In the genomic region with DNA sequence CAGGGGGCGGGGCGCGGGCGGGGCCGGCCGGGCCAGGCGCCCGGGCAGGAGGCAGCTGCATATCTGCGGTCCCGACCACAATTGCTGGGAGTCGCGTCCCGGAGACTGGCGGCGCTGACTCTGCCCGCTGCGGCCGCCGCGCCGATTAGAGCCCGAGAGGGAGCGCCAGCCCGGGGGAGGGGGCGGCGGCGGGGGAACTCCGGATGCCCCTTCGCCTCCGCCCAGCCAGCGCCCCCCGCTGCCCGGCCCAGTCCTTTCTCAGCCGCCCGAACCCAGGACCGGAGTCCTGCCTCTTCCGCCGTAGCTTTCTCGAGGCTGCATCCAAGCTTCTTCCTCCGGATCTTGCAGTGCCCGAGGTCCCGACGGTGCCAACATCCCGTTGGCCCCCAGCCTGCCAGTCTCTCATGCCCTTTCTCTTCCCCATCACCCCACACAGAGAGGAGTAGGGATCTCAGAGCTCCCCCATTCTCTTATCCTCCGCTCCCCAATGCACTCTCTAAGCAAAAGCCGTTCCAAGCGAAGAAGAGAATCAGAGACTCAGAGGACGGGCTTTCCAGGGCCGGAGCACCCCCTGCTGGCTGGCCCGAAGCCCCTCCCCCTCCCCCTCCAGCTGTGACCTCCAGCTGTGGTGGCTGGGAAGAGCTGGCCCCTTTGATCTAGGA, we compare ENCODE assay signal across 8 cellular contexts. TPM values are rescaled to one million over a fixed set of nuclear protein-coding genes. Genes with fewer than 3 reads are reported as not detected.
A peak's percentile ranks its signal among the peaks of the same experiment; 100 is the strongest.
DNase-seq lines count a peak whose midpoint lies in the region; ATAC-seq lines count a peak whose summit lies in the region.

No MANE protein-coding gene starts in this region.

- H3K9me3 ChIP-seq in ES-I3 (ENCODE audit: control insufficient read depth, insufficient read depth, low read length): no peaks in the 10 kb centered on the region
- no peaks in the 10 kb centered on the region for H3K9me3 ChIP-seq in mesenchymal stem cell (ENCODE audit: control insufficient read depth, low read length)

- peak overlapping the region; percentile 13 for H2AK5ac ChIP-seq in mesenchymal stem cell (ENCODE audit: low read length, severe bottlenecking)

- peak overlapping the region; percentile 59 to 96 for H3K18ac ChIP-seq in mesenchymal stem cell (ENCODE audit: low read depth in 1 of 2, low read length in 2 of 2)

- H3K4me3 ChIP-seq in mesenchymal stem cell (ENCODE audit: insufficient read depth in 1 of 2, low read depth in 1 of 2, low read length in 2 of 2): peak overlapping the region; percentile 54 to 87

- H3K9ac ChIP-seq in ES-I3 (ENCODE audit: low read depth, low read length) (peak overlapping the region; percentile 57), mesenchymal stem cell (ENCODE audit: low read length) (peak overlapping the region; percentile 87)

- no peak overlapping the region for H3K14ac ChIP-seq in mesenchymal stem cell (ENCODE audit: low read length in 2 of 2)

- peak overlapping the region; percentile 88 to 95 for H3K4me3 Mint-ChIP-seq in effector memory CD8-positive, alpha-beta T cell

- peak overlapping the region; percentile 95 for H3K4me2 ChIP-seq in mesenchymal stem cell (ENCODE audit: low read length, poor library complexity, severe bottlenecking)

- H3K4me1 Mint-ChIP-seq in effector memory CD8-positive, alpha-beta T cell (ENCODE audit: low read depth in 2 of 2): peaks cover 11 to 19% of the 10 kb centered on the region in 2 donors

- ATAC-seq in HG02852 (IDR thresholded peaks at IDR 0.05; ENCODE audit: unreplicated experiment): peak; percentile 54
- peak; percentile 81 for ATAC-seq in effector memory CD8-positive, alpha-beta T cell (replicated peaks)

- DNase-seq in NCI-H82 (lab: John Stamatoyannopoulos, UW) (peak; percentile 76), mesenchymal stem cell (peak; percentile 86), COLO829 (ENCODE audit: low spot score) (no peak)
- peak; percentile 30 to 52 for DNase-seq in activated CD8-positive, alpha-beta memory T cell treated with anti-CD3 and anti-CD28 coated beads for 4 hours (ENCODE audit: low read depth in 2 of 2)
- peak; percentile 36 to 59 (median 44) for DNase-seq in effector memory CD8-positive, alpha-beta T cell
- peak; percentile 48 for DNase-seq in stimulated activated CD8-positive, alpha-beta memory T cell treated with anti-CD3 and anti-CD28 coated beads, Interleukin-12 subunit alpha, Interleukin-12 subunit beta, amount 100 ng/mL, for 4 hours (ENCODE audit: low read depth)

- H4K8ac ChIP-seq in mesenchymal stem cell (ENCODE audit: low read length): peak overlapping the region; percentile 84

- H3K36me3 ChIP-seq in ES-I3 (ENCODE audit: insufficient read depth, low read length) (no peaks in the 10 kb centered on the region), mesenchymal stem cell (ENCODE audit: control insufficient read depth in 1 of 2, insufficient read depth in 2 of 2, low read depth in 1 of 2, low read length in 2 of 2) (no peaks in the 10 kb centered on the region)

- H2BK12ac ChIP-seq in mesenchymal stem cell (ENCODE audit: low read length in 2 of 2): peak overlapping the region in 1 of 2 experiments; percentile 75

- H2BK15ac ChIP-seq in mesenchymal stem cell (ENCODE audit: low read depth, poor library complexity, severe bottlenecking): no peak overlapping the region

- H3K9me3 Mint-ChIP-seq in effector memory CD8-positive, alpha-beta T cell: no peaks in the 10 kb centered on the region

- 2% methylated on average over 50 of the region's 50 CpGs for WGBS in mesenchymal stem cell

- no peak overlapping the region for H2AFZ ChIP-seq in mesenchymal stem cell (ENCODE audit: low read depth, low read length)

- peak overlapping the region; percentile 71 for H3K27ac ChIP-seq in mesenchymal stem cell (ENCODE audit: low read length, poor library complexity, severe bottlenecking)

- no peak overlapping the region for H2BK5ac ChIP-seq in mesenchymal stem cell (ENCODE audit: low read depth, low read length, poor library complexity, severe bottlenecking)

- no peaks in the 10 kb centered on the region for H3K36me3 Mint-ChIP-seq in effector memory CD8-positive, alpha-beta T cell (ENCODE audit: insufficient read depth)

- H3K4ac ChIP-seq in mesenchymal stem cell (ENCODE audit: low read depth in 1 of 2, low read length in 2 of 2): peak overlapping the region in 1 of 2 experiments; percentile 75

- no peaks in the 10 kb centered on the region for H3K79me1 ChIP-seq in mesenchymal stem cell (replicated peaks; ENCODE audit: low read length, poor library complexity, severe bottlenecking)

- H3K27me3 Mint-ChIP-seq in effector memory CD8-positive, alpha-beta T cell: peaks cover 5 to 10% of the 10 kb centered on the region in 2 donors

- H3K4me1 ChIP-seq in ES-I3 (ENCODE audit: insufficient read depth, low read length) (peaks cover 7% of the 10 kb centered on the region; the same call in 1 of the 2 replicates), mesenchymal stem cell (ENCODE audit: control insufficient read depth, insufficient read depth, low read depth, low read length) (peaks cover 16% of the 10 kb centered on the region)

- peak overlapping the region; percentile 70 for H4K91ac ChIP-seq in mesenchymal stem cell (ENCODE audit: low read length)

- H3K23ac ChIP-seq in mesenchymal stem cell (ENCODE audit: low read length in 2 of 2): no peak overlapping the region

- H2BK120ac ChIP-seq in mesenchymal stem cell (ENCODE audit: low read depth, low read length): peak overlapping the region; percentile 59

- peaks cover 2 to 11% of the 10 kb centered on the region in 2 experiments for H3K27me3 ChIP-seq in mesenchymal stem cell (ENCODE audit: control insufficient read depth in 1 of 2, insufficient read depth in 1 of 2, low read length in 2 of 2)

- peak overlapping the region; percentile 85 to 96 for H3K27ac Mint-ChIP-seq in effector memory CD8-positive, alpha-beta T cell

RNA-seq across cellular contexts. Expression of a gene that starts 8.8 kb away (rescaled TPM):
- 0.01 TPM for polyA plus RNA-seq in mesenchymal stem cell (2013, experiment 1 of 2)
- not detected for polyA plus RNA-seq in mesenchymal stem cell (2013, experiment 2 of 2)

RNA-seq across cellular contexts. Expression of a gene that starts 23.5 kb away (rescaled TPM):
- 33.4 TPM for polyA plus RNA-seq in mesenchymal stem cell (2013, experiment 1 of 2)
- 32.3 TPM for polyA plus RNA-seq in mesenchymal stem cell (2013, experiment 2 of 2)

RNA-seq across cellular contexts. Expression of a gene that starts 35.0 kb away (rescaled TPM):
- 29.4 TPM for polyA plus RNA-seq in mesenchymal stem cell (2013, experiment 1 of 2)
- 27.5 TPM for polyA plus RNA-seq in mesenchymal stem cell (2013, experiment 2 of 2)

RNA-seq across cellular contexts. Expression of a gene that starts 45.5 kb away (rescaled TPM):
- 78.3 TPM for polyA plus RNA-seq in mesenchymal stem cell (2013, experiment 1 of 2)
- 77.9 TPM for polyA plus RNA-seq in mesenchymal stem cell (2013, experiment 2 of 2)

RNA-seq across cellular contexts. Expression of a gene that starts 49.6 kb away (rescaled TPM):
- 447 TPM for polyA plus RNA-seq in mesenchymal stem cell (2013, experiment 1 of 2)
- 458 TPM for polyA plus RNA-seq in mesenchymal stem cell (2013, experiment 2 of 2)
